In genomic region chr9:121648799-121649198, GRCh38 we compare ENCODE assay signal across 16 cellular contexts.
"Had no signal": no experiment of that assay in that cellular context is flagged by ENCODE, and none has a peak within 500 bp of the region (broad histone marks: within the 10 kb centered on the region; RNA-seq: fewer than 3 reads in every experiment).

No MANE protein-coding gene starts in this region.

- FAIRE-seq: frontal cortex had no signal

- ATAC-seq: activated CD8-positive, alpha-beta T cell treated with anti-CD3 and anti-CD28 coated beads for 36 hours; heart left ventricle had no signal

- DNase-seq: activated CD4-positive, alpha-beta T cell treated with anti-CD3 and anti-CD28 coated beads for 4 hours; activated CD8-positive, alpha-beta T cell treated with anti-CD3 and anti-CD28 coated beads for 36 hours; activated naive CD4-positive, alpha-beta T cell treated with anti-CD3 and anti-CD28 coated beads, Interleukin-2, amount 50 U/mL, for 16 hours; adrenal gland; central memory CD4-positive, alpha-beta T cell; cortex of kidney; effector CD8-positive, alpha-beta T cell; islet precursor cell; midbrain; naive B cell; stimulated activated CD4-positive, alpha-beta T cell treated with anti-CD3 and anti-CD28 coated beads, Interleukin-4, amount 100 ng/mL, for 4 hours; T-helper 1 cell; thyroid gland had no signal

- H3K4me3 ChIP-seq: adrenal gland, heart left ventricle, SK-N-MC, thyroid gland had no signal

- H3K9me3 ChIP-seq: adrenal gland, heart left ventricle, thyroid gland had no signal

- H3K27me3 ChIP-seq: adrenal gland, thyroid gland had no signal

- H3K36me3 ChIP-seq: adrenal gland, heart left ventricle, thyroid gland had no signal

- H3K27ac ChIP-seq: adrenal gland, SK-N-MC had no signal
